1 cellular context compared by ENCODE assay signal in the genomic region with DNA sequence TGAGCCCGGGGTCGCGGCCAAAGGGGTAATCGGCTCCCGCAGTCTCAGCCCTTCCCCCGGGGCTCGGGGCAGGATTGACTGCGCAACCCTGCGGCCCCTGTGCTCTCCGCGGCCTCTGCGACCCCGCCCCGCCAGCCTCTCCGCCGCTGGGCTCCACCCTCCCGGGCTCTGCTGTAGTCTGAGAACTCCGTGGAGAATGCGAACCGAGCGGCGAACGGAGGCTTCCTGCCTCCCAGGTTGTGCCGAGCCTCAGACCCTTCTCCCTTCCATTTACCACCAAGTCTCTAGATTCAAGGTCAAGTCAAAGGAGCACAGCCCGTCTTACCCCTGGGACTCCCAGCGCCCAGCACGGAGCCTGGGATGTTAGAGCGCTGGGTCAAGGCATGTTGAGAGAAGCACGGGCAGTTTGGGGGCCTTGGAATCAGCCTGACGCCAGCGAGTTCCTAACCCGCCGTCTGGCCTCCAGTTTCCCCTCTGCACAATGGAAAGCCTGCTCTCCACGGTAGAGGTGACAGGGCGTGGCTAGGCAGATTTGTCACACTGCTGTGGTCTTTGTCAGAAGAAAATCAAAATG.
TF ChIP-seq lines count a peak whose summit lies in the region.

No MANE protein-coding gene starts in this region.

TF ChIP-seq in K562, 482 proteins besides CTCF, POLR2A, EP300 and RAD21 (continued from another document and continues in another):
- TF ChIP-seq, protein P1, sequence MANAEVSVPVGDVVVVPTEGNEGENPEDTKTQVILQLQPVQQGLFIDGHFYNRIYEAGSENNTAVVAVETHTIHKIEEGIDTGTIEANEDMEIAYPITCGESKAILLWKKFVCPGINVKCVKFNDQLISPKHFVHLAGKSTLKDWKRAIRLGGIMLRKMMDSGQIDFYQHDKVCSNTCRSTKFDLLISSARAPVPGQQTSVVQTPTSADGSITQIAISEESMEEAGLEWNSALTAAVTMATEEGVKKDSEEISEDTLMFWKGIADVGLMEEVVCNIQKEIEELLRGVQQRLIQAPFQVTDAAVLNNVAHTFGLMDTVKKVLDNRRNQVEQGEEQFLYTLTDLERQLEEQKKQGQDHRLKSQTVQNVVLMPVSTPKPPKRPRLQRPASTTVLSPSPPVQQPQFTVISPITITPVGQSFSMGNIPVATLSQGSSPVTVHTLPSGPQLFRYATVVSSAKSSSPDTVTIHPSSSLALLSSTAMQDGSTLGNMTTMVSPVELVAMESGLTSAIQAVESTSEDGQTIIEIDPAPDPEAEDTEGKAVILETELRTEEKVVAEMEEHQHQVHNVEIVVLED (CRISPR knock-in tag; IDR thresholded peaks at IDR 0.05) = no peak
- TF ChIP-seq, protein P2, sequence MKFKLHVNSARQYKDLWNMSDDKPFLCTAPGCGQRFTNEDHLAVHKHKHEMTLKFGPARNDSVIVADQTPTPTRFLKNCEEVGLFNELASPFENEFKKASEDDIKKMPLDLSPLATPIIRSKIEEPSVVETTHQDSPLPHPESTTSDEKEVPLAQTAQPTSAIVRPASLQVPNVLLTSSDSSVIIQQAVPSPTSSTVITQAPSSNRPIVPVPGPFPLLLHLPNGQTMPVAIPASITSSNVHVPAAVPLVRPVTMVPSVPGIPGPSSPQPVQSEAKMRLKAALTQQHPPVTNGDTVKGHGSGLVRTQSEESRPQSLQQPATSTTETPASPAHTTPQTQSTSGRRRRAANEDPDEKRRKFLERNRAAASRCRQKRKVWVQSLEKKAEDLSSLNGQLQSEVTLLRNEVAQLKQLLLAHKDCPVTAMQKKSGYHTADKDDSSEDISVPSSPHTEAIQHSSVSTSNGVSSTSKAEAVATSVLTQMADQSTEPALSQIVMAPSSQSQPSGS (CRISPR knock-in tag; IDR thresholded peaks at IDR 0.05) = no peak
- TF ChIP-seq SRSF7 (optimal IDR thresholded peaks at IDR 0.05; ENCODE audit: low read depth, low read length) (no peak), PTTG1 (tag; IDR thresholded peaks at IDR 0.05; ENCODE audit: low read depth) (no peak), NFYB (IDR thresholded peaks at IDR 0.05; ENCODE audit: extremely low read depth, insufficient read length) (no peak), RNF2 (IDR thresholded peaks at IDR 0.05) (peak; percentile 37; the same call in 1 of the 2 replicates), E2F3 (CRISPR knock-in tag; IDR thresholded peaks at IDR 0.05) (no peak), HCFC1 (IDR thresholded peaks at IDR 0.05; ENCODE audit: low read depth, low read length) (no peak), SIRT6 (IDR thresholded peaks at IDR 0.05; ENCODE audit: low read depth, low read length) (no peak), PHB (CRISPR knock-in tag; IDR thresholded peaks at IDR 0.05) (no peak), KDM2B (CRISPR knock-in tag; IDR thresholded peaks at IDR 0.05) (0 out of 2 replicates have a peak, but pooled peaks have one; percentile 1), ZNF41 (CRISPR knock-in tag; conservative IDR thresholded peaks at IDR 0.05) (no peak), RBBP5 (IDR thresholded peaks at IDR 0.05; ENCODE audit: borderline replicate concordance, insufficient read depth, low read length, poor library complexity, severe bottlenecking) (peak; percentile 65), MYNN (IDR thresholded peaks at IDR 0.05) (no peak), MYNN (CRISPR knock-in tag; IDR thresholded peaks at IDR 0.05) (no peak), SAFB (IDR thresholded peaks at IDR 0.05; ENCODE audit: borderline replicate concordance, low read depth, low read length) (no peak), MEIS2 (IDR thresholded peaks at IDR 0.05; ENCODE audit: partially characterized antibody) (no peak), SAFB2 (IDR thresholded peaks at IDR 0.05; ENCODE audit: borderline replicate concordance, low read depth, low read length, severe bottlenecking) (no peak), BCL6 (CRISPR knock-in tag; IDR thresholded peaks at IDR 0.05) (no peak), RBFOX2 (IDR thresholded peaks at IDR 0.05; ENCODE audit: low read depth, low read length) (peak; percentile 65), ZNF197 (CRISPR knock-in tag; IDR thresholded peaks at IDR 0.05; ENCODE audit: low read depth) (no peak), CBX2 (IDR thresholded peaks at IDR 0.05; ENCODE audit: insufficient read depth, low read length, poor library complexity, severe bottlenecking) (no peak), CBX5 (IDR thresholded peaks at IDR 0.05; ENCODE audit: borderline replicate concordance, low read depth) (no peak), L3MBTL2 (IDR thresholded peaks at IDR 0.05) (0 out of 2 replicates have a peak, but pooled peaks have one; percentile 8), SMAD4 (CRISPR knock-in tag; conservative IDR thresholded peaks at IDR 0.05) (0 out of 2 replicates have a peak, but pooled peaks have one; percentile 22), KLF1 (tag; IDR thresholded peaks at IDR 0.05) (peak; percentile 52; the same call in 1 of the 2 replicates), BCOR (IDR thresholded peaks at IDR 0.05) (peak; percentile 51; the same call in 1 of the 2 replicates), ZFX (CRISPR knock-in tag; IDR thresholded peaks at IDR 0.05) (peak; percentile 77), HNRNPH1 (optimal IDR thresholded peaks at IDR 0.05; ENCODE audit: low read depth, low read length) (no peak), NCOA2 (IDR thresholded peaks at IDR 0.05; ENCODE audit: partially characterized antibody in 2 of 2) (no peak), ZNF3 (CRISPR knock-in tag; IDR thresholded peaks at IDR 0.05) (peak; percentile 64; the same call in 1 of the 2 replicates), ZNF316 (IDR thresholded peaks at IDR 0.05) (no peak), NFATC3 (IDR thresholded peaks at IDR 0.05) (peak; percentile 94), TAF1 (IDR thresholded peaks at IDR 0.05; ENCODE audit: control insufficient read depth, extremely low read depth, insufficient read depth, low read length, severe bottlenecking) (peak; percentile 16), MTF1 (CRISPR knock-in tag; IDR thresholded peaks at IDR 0.05; ENCODE audit: borderline replicate concordance) (no peak), EZH2 (IDR thresholded peaks at IDR 0.05; ENCODE audit: borderline replicate concordance, low read depth, low read length) (no peak), SNIP1 (IDR thresholded peaks at IDR 0.05; ENCODE audit: low read depth) (peak; percentile 71; the same call in 1 of the 2 replicates), MTA1 (IDR thresholded peaks at IDR 0.05; ENCODE audit: borderline replicate concordance) (no peak), ZFPM2 (CRISPR knock-in tag; IDR thresholded peaks at IDR 0.05) (0 out of 2 replicates have a peak, but pooled peaks have one; percentile 46), SIX5 (IDR thresholded peaks at IDR 0.05; ENCODE audit: borderline replicate concordance in 1 of 2, insufficient read depth in 1 of 2, low read depth in 1 of 2, low read length in 2 of 2) (no peak), JUNB (CRISPR knock-in tag; conservative IDR thresholded peaks at IDR 0.05) (no peak), ZBTB7A (IDR thresholded peaks at IDR 0.05; ENCODE audit: borderline replicate concordance, control insufficient read depth, low read depth, low read length) (peak; percentile 85)
- TF ChIP-seq, protein P3, sequence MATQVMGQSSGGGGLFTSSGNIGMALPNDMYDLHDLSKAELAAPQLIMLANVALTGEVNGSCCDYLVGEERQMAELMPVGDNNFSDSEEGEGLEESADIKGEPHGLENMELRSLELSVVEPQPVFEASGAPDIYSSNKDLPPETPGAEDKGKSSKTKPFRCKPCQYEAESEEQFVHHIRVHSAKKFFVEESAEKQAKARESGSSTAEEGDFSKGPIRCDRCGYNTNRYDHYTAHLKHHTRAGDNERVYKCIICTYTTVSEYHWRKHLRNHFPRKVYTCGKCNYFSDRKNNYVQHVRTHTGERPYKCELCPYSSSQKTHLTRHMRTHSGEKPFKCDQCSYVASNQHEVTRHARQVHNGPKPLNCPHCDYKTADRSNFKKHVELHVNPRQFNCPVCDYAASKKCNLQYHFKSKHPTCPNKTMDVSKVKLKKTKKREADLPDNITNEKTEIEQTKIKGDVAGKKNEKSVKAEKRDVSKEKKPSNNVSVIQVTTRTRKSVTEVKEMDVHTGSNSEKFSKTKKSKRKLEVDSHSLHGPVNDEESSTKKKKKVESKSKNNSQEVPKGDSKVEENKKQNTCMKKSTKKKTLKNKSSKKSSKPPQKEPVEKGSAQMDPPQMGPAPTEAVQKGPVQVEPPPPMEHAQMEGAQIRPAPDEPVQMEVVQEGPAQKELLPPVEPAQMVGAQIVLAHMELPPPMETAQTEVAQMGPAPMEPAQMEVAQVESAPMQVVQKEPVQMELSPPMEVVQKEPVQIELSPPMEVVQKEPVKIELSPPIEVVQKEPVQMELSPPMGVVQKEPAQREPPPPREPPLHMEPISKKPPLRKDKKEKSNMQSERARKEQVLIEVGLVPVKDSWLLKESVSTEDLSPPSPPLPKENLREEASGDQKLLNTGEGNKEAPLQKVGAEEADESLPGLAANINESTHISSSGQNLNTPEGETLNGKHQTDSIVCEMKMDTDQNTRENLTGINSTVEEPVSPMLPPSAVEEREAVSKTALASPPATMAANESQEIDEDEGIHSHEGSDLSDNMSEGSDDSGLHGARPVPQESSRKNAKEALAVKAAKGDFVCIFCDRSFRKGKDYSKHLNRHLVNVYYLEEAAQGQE (CRISPR knock-in tag; IDR thresholded peaks at IDR 0.05; ENCODE audit: low read depth) = peak; percentile 25; the same call in 1 of the 2 replicates
- TF ChIP-seq, protein P4, sequence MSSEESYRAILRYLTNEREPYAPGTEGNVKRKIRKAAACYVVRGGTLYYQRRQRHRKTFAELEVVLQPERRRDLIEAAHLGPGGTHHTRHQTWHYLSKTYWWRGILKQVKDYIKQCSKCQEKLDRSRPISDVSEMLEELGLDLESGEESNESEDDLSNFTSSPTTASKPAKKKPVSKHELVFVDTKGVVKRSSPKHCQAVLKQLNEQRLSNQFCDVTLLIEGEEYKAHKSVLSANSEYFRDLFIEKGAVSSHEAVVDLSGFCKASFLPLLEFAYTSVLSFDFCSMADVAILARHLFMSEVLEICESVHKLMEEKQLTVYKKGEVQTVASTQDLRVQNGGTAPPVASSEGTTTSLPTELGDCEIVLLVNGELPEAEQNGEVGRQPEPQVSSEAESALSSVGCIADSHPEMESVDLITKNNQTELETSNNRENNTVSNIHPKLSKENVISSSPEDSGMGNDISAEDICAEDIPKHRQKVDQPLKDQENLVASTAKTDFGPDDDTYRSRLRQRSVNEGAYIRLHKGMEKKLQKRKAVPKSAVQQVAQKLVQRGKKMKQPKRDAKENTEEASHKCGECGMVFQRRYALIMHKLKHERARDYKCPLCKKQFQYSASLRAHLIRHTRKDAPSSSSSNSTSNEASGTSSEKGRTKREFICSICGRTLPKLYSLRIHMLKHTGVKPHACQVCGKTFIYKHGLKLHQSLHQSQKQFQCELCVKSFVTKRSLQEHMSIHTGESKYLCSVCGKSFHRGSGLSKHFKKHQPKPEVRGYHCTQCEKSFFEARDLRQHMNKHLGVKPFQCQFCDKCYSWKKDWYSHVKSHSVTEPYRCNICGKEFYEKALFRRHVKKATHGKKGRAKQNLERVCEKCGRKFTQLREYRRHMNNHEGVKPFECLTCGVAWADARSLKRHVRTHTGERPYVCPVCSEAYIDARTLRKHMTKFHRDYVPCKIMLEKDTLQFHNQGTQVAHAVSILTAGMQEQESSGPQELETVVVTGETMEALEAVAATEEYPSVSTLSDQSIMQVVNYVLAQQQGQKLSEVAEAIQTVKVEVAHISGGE (CRISPR knock-in tag; IDR thresholded peaks at IDR 0.05) = no peak
- TF ChIP-seq, protein P5, sequence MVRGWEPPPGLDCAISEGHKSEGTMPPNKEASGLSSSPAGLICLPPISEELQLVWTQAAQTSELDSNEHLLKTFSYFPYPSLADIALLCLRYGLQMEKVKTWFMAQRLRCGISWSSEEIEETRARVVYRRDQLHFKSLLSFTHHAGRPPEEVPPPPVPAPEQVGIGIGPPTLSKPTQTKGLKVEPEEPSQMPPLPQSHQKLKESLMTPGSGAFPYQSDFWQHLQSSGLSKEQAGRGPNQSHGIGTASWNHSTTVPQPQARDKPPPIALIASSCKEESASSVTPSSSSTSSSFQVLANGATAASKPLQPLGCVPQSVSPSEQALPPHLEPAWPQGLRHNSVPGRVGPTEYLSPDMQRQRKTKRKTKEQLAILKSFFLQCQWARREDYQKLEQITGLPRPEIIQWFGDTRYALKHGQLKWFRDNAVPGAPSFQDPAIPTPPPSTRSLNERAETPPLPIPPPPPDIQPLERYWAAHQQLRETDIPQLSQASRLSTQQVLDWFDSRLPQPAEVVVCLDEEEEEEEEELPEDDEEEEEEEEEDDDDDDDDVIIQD (CRISPR knock-in tag; IDR thresholded peaks at IDR 0.05) = 0 out of 2 replicates have a peak, but pooled peaks have one; percentile 34
- TF ChIP-seq, protein P6, sequence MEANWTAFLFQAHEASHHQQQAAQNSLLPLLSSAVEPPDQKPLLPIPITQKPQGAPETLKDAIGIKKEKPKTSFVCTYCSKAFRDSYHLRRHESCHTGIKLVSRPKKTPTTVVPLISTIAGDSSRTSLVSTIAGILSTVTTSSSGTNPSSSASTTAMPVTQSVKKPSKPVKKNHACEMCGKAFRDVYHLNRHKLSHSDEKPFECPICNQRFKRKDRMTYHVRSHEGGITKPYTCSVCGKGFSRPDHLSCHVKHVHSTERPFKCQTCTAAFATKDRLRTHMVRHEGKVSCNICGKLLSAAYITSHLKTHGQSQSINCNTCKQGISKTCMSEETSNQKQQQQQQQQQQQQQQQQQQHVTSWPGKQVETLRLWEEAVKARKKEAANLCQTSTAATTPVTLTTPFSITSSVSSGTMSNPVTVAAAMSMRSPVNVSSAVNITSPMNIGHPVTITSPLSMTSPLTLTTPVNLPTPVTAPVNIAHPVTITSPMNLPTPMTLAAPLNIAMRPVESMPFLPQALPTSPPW (CRISPR knock-in tag; IDR thresholded peaks at IDR 0.05) = peak; percentile 29; the same call in 1 of the 2 replicates
- TF ChIP-seq, protein P7, sequence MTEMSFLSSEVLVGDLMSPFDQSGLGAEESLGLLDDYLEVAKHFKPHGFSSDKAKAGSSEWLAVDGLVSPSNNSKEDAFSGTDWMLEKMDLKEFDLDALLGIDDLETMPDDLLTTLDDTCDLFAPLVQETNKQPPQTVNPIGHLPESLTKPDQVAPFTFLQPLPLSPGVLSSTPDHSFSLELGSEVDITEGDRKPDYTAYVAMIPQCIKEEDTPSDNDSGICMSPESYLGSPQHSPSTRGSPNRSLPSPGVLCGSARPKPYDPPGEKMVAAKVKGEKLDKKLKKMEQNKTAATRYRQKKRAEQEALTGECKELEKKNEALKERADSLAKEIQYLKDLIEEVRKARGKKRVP (CRISPR knock-in tag; IDR thresholded peaks at IDR 0.05) = no peak
- TF ChIP-seq, protein P8, sequence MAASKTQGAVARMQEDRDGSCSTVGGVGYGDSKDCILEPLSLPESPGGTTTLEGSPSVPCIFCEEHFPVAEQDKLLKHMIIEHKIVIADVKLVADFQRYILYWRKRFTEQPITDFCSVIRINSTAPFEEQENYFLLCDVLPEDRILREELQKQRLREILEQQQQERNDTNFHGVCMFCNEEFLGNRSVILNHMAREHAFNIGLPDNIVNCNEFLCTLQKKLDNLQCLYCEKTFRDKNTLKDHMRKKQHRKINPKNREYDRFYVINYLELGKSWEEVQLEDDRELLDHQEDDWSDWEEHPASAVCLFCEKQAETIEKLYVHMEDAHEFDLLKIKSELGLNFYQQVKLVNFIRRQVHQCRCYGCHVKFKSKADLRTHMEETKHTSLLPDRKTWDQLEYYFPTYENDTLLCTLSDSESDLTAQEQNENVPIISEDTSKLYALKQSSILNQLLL (CRISPR knock-in tag; IDR thresholded peaks at IDR 0.05; ENCODE audit: borderline replicate concordance) = no peak
- TF ChIP-seq, protein P9, sequence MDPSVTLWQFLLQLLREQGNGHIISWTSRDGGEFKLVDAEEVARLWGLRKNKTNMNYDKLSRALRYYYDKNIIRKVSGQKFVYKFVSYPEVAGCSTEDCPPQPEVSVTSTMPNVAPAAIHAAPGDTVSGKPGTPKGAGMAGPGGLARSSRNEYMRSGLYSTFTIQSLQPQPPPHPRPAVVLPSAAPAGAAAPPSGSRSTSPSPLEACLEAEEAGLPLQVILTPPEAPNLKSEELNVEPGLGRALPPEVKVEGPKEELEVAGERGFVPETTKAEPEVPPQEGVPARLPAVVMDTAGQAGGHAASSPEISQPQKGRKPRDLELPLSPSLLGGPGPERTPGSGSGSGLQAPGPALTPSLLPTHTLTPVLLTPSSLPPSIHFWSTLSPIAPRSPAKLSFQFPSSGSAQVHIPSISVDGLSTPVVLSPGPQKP (CRISPR knock-in tag; IDR thresholded peaks at IDR 0.05) = no peak
